ENCODE assay signal across 8 cellular contexts in the genomic region with DNA sequence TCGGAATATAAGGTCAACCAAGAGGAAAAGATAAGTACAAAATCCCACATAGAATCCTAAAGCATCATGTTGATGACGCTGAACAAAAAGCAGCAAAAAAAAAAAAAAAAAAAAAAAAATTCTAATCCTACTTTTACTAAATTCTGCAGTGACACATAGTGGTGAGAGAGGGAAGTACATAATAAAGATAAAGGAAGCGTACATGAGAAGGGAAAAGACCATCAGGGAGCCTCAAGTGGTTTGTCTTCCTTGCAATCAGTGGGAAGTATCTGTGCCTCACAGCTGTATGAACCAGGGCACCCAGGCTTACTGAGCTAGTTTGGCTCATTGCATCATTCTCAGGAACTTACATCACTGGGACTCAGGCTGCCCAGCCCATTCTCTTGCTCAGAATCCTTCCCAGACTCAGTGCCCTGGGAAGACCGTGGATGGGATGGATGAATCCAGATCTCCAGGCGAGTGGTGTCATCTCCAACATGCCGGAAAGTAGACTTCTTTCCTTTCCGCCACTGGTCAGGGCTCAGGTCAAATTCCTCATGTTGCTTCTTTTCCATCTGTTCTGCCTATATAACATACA. TPM values are rescaled to one million over a fixed set of nuclear protein-coding genes. Genes with fewer than 3 reads are reported as not detected.
DNase-seq lines count a peak whose midpoint lies in the region; ATAC-seq and TF ChIP-seq lines count a peak whose summit lies in the region.

No MANE protein-coding gene starts in this region.

- intact Hi-C loops in testis (cut with DNase I; ENCODE audit: low total_unique reads): loop anchor here (2.0 kb wide), 1 partner anchor 38 kb away; no protein-coding TSS in a partner anchor

- H3K27ac ChIP-seq in Peyer's patch (no peak overlapping the region), testis (no peak overlapping the region)

- no peak overlapping the region for H3K4me3 ChIP-seq in Peyer's patch
- H3K4me3 ChIP-seq in testis: no peak overlapping the region

- H3K4me3 Mint-ChIP-seq in HFFc6: no peak overlapping the region

- TF ChIP-seq CTCF in HFFc6 (IDR thresholded peaks at IDR 0.05): peak; percentile 86
- peak; percentile 57 to 78 (median 59) for TF ChIP-seq CTCF in Peyer's patch (IDR thresholded peaks at IDR 0.05)
- peak; percentile 24 to 75 (median 46) for TF ChIP-seq CTCF in testis (IDR thresholded peaks at IDR 0.05)

- H3K9me3 Mint-ChIP-seq in HFFc6: no peaks in the 10 kb centered on the region

- peaks cover 18% of the 10 kb centered on the region for H3K36me3 Mint-ChIP-seq in HFFc6 (ENCODE audit: low read depth)

- H3K9me3 ChIP-seq in Peyer's patch (no peaks in the 10 kb centered on the region), testis (no peaks in the 10 kb centered on the region)

- peaks cover 0 to 68% (median 0%) of the 10 kb centered on the region in 3 donors for H3K36me3 ChIP-seq in Peyer's patch
- H3K36me3 ChIP-seq in testis (ENCODE audit: low read depth, missing control alignments): no peaks in the 10 kb centered on the region

- peak; percentile 38 for DNase-seq in D341Med (ENCODE audit: low spot score)
- peak; percentile 78 for DNase-seq in HFFc6
- DNase-seq in Peyer's patch: no peak
- DNase-seq in central memory CD4-positive, alpha-beta T cell: peak; percentile 55
- DNase-seq in kidney tubule cell (ENCODE audit: low spot score): peak; percentile 63
- no peak for DNase-seq in testis

- no peaks in the 10 kb centered on the region for H3K27me3 Mint-ChIP-seq in HFFc6 (ENCODE audit: insufficient read depth)

- H3K4me1 ChIP-seq in Peyer's patch: no peaks in the 10 kb centered on the region
- H3K4me1 ChIP-seq in testis: no peaks in the 10 kb centered on the region

- no peak for ATAC-seq in GM21528 (IDR thresholded peaks at IDR 0.05; ENCODE audit: low FRiP score, unreplicated experiment)
- ATAC-seq in HG02642 (IDR thresholded peaks at IDR 0.05; ENCODE audit: poor library complexity, unreplicated experiment): no peak

- TF ChIP-seq POLR2A in Peyer's patch (IDR thresholded peaks at IDR 0.05) (no peak), testis (IDR thresholded peaks at IDR 0.05) (no peak)

- WGBS in testis, 2 donors: 64 to 71% methylated on average over 7 of the region's 7 CpGs

- peaks cover 23% of the 10 kb centered on the region for H3K4me1 Mint-ChIP-seq in HFFc6 (ENCODE audit: low read depth)

- peak overlapping the region; percentile 67 for H3K27ac Mint-ChIP-seq in HFFc6

- no peaks in the 10 kb centered on the region for H3K27me3 ChIP-seq in Peyer's patch
- H3K27me3 ChIP-seq in testis: no peaks in the 10 kb centered on the region

RNA-seq across cellular contexts. Expression of gene SMG6, which starts 21.2 kb away (rescaled TPM):
- 10 to 100 TPM; 29.5 to 37.4 (median 31.8) TPM for total RNA-seq in HFFc6 (2021; fragmentation: NEBNext Ultra II Directional; extraction: Animal tissue kit (Norgen Biotek cat#: 25700))
- total RNA-seq in Peyer's patch: 100 to 1,000 TPM in 1 of 4 donors, 10 to 100 TPM in 3; 33.3 to 139 (median 67.4) TPM
- total RNA-seq in testis: 10 to 100 TPM; 80.6 to 86.5 TPM
- polyA plus RNA-seq in testis (ENCODE audit: insufficient read depth, low read depth, low replicate concordance): 68.7 TPM

RNA-seq across cellular contexts. Expression of gene SRR, which starts 21.4 kb away (rescaled TPM):
- 10 to 100 TPM; 18.5 to 29.7 (median 21.8) TPM for total RNA-seq in HFFc6 (2021; fragmentation: NEBNext Ultra II Directional; extraction: Animal tissue kit (Norgen Biotek cat#: 25700))
- total RNA-seq in Peyer's patch: 10 to 100 TPM in 1 of 4 donors, 1 to 10 TPM in 3; 2.1 to 27.2 (median 5.5) TPM
- total RNA-seq in testis: 10 to 100 TPM; 14.2 to 16.9 TPM
- polyA plus RNA-seq in testis (ENCODE audit: insufficient read depth, low read depth, low replicate concordance): 16.1 TPM

RNA-seq across cellular contexts. Expression of gene TSR1, which starts 53.9 kb away (rescaled TPM):
- total RNA-seq in HFFc6 (2021; fragmentation: NEBNext Ultra II Directional; extraction: Animal tissue kit (Norgen Biotek cat#: 25700)): 10 to 100 TPM; 35.9 to 43.2 (median 37.6) TPM
- total RNA-seq in Peyer's patch: 10 to 100 TPM in 3 of 4 donors, 1 to 10 TPM in 1; 5.6 to 87.5 (median 28.6) TPM
- total RNA-seq in testis: 10 to 100 TPM; 48.9 to 56.2 TPM
- 39.2 TPM for polyA plus RNA-seq in testis (ENCODE audit: insufficient read depth, low read depth, low replicate concordance)

RNA-seq across cellular contexts. Expression of gene SGSM2, which starts 54.9 kb away (rescaled TPM):
- total RNA-seq in HFFc6 (2021; fragmentation: NEBNext Ultra II Directional; extraction: Animal tissue kit (Norgen Biotek cat#: 25700)): 10 to 100 TPM; 22.4 to 28.2 (median 26.1) TPM
- 100 to 1,000 TPM in 3 of 4 donors, 10 to 100 TPM in 1; 48.5 to 151 (median 113) TPM for total RNA-seq in Peyer's patch
- total RNA-seq in testis: 10 to 100 TPM; 80.5 to 88.9 TPM
- polyA plus RNA-seq in testis (ENCODE audit: insufficient read depth, low read depth, low replicate concordance): 54.1 TPM

Comparison
In these comparisons a context has a peak if more than half of its experiments do, and no peak if none do; other contexts are left out.
1. DNase-seq: peak in D341Med (single experiment), HFFc6 (single experiment), central memory CD4-positive, alpha-beta T cell (single experiment) and kidney tubule cell (single experiment); none in Peyer's patch (0 of 3) and testis (single experiment).
2. Peak in every context shown above with its lines, with median percentiles within 50 percentile points of each other: CTCF ChIP-seq.